Comparison of ENCODE assay signal across 26 cellular contexts in the genomic region with DNA sequence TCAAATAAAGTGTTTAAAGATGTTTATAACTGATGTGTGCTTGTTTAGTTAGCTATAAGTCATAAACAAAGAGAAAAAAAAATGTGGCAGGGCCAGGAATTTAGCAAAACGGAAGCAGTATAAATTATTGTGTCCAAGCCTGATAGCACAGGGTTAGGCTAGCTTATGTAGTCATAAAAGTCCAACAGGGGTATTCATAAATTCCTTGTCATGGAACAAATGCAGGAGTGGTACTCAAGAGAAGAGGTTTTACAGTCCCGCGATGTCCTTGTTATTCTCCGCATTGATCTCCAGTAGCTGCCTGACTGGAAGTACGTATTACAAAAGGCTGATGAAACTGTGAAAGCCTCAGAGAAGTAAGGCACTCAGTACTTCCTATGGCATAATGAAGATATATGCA.
"Had no signal": no experiment of that assay in that cellular context is flagged by ENCODE, and none has a peak within 500 bp of the region (broad histone marks: within the 10 kb centered on the region; RNA-seq: fewer than 3 reads in every experiment).

No MANE protein-coding gene starts in this region.

- H3K27me3 ChIP-seq: brain microvascular endothelial cell, dorsolateral prefrontal cortex, foreskin keratinocyte, gastrocnemius medialis, heart right ventricle had no signal

- H3K27ac ChIP-seq: brain microvascular endothelial cell, coronary artery, dorsolateral prefrontal cortex, foreskin keratinocyte, gastrocnemius medialis, heart right ventricle had no signal

- H3K9me3 ChIP-seq: gastrocnemius medialis had no signal

- H3K4me3 ChIP-seq: coronary artery, dorsolateral prefrontal cortex, gastrocnemius medialis, heart right ventricle had no signal

- ATAC-seq: activated CD4-positive, alpha-beta T cell treated with anti-CD3 and anti-CD28 coated beads for 36 hours; activated CD8-positive, alpha-beta T cell treated with anti-CD3 and anti-CD28 coated beads, Interleukin-2, amount 10 ng/mL, durations not matched to agents 7 days and 5 days; activated naive CD4-positive, alpha-beta T cell treated with anti-CD3 and anti-CD28 coated beads, Interleukin-2, amount 50 U/mL, for 72 hours; activated T-cell treated with anti-CD3 and anti-CD28 coated beads, Interleukin-2, amount 50 U/mL, for 72 hours; esophagus mucosa; foreskin keratinocyte; gastrocnemius medialis; heart right ventricle had no signal

- H3K4me1 ChIP-seq: foreskin keratinocyte, gastrocnemius medialis, heart right ventricle had no signal

- H3K36me3 ChIP-seq: brain microvascular endothelial cell, gastrocnemius medialis, heart right ventricle had no signal

- DNase-seq: activated CD4-positive, alpha-beta memory T cell treated with anti-CD3 and anti-CD28 coated beads for 36 hours; activated CD4-positive, alpha-beta T cell treated with anti-CD3 and anti-CD28 coated beads for 36 hours; activated CD4-positive, alpha-beta T cell treated with anti-CD3 and anti-CD28 coated beads, Interleukin-2, amount 10 ng/mL, durations not matched to agents 24 days and 14 days; activated CD4-positive, CD25-positive, alpha-beta regulatory T cell; activated CD4-positive, CD25-positive, alpha-beta regulatory T cell treated with anti-CD3 and anti-CD28 coated beads, Interleukin-2, amount 50 U/mL, for 72 hours; activated CD8-positive, alpha-beta memory T cell treated with anti-CD3 and anti-CD28 coated beads, Interleukin-2, amount 50 U/mL, for 48 hours; activated CD8-positive, alpha-beta T cell treated with anti-CD3 and anti-CD28 coated beads, Interleukin-2, amount 10 ng/mL, durations not matched to agents 7 days and 5 days; activated gamma-delta T cell; activated naive CD4-positive, alpha-beta T cell; activated naive CD4-positive, alpha-beta T cell treated with anti-CD3 and anti-CD28 coated beads, Interleukin-2, amount 10 ng/mL, durations not matched to agents 7 days and 5 days; activated T-cell treated with anti-CD3 and anti-CD28 coated beads for 4 hours; activated T-cell treated with anti-CD3 and anti-CD28 coated beads, Interleukin-2, amount 50 U/mL, for 24 hours; activated T-cell treated with anti-CD3 and anti-CD28 coated beads, Interleukin-2, amount 50 U/mL, for 72 hours; amniotic stem cell; anterior cingulate cortex; brain microvascular endothelial cell; dorsolateral prefrontal cortex; effector memory CD4-positive, alpha-beta T cell; endodermal cell; foreskin keratinocyte; gastrocnemius medialis; heart right ventricle; T-helper 2 cell had no signal
